ENCODE assay signal across 28 cellular contexts in genomic region chr16:85261657-85262557, GRCh38.
A peak's percentile ranks its signal among the peaks of the same experiment; 100 is the strongest.
DNase-seq lines count a peak whose midpoint lies in the region; ATAC-seq and TF ChIP-seq lines count a peak whose summit lies in the region.
"Had no signal": no experiment of that assay in that cellular context is flagged by ENCODE, and none has a peak within 500 bp of the region (broad histone marks: within the 10 kb centered on the region; RNA-seq: fewer than 3 reads in every experiment).

No MANE protein-coding gene starts in this region.

- peaks cover 28 to 47% of the 10 kb centered on the region in 2 donors for H3K4me1 Mint-ChIP-seq in stimulated activated naive B cell treated with anti-CD40 and anti-IgM and Interleukin-4, amounts not matched to agents 10 μg/mL and 1 μg/mL and 100 μg/mL, for 72 hours
- H3K4me1 Mint-ChIP-seq in natural killer cell treated with Interleukin-12 subunit alpha and Interleukin-12 subunit beta and Interleukin-15 and Interleukin-18, amount 100 ng/mL, for 72 hours (ENCODE audit: low read depth in 2 of 2): no peaks in the 10 kb centered on the region
- H3K4me1 Mint-ChIP-seq in CD4-positive, alpha-beta T cell (ENCODE audit: low read depth): peaks cover 5% of the 10 kb centered on the region
- H3K4me1 Mint-ChIP-seq: CD8-positive, alpha-beta memory T cell had no signal

- H3K27ac ChIP-seq in cardiac muscle cell (peak overlapping the region; percentile 14), SU-DHL-6 (ENCODE audit: low read depth, low read length) (peak overlapping the region; percentile 4; the same call in 1 of the 2 replicates)
- H3K27ac ChIP-seq in CD4-positive, alpha-beta T cell (ENCODE audit: low read depth, low read length): no peak overlapping the region
- H3K27ac ChIP-seq: esophagus squamous epithelium, pancreas, right atrium auricular region, transverse colon had no signal

- H3F3A ChIP-seq in SU-DHL-6 (ENCODE audit: insufficient read depth): no peaks in the 10 kb centered on the region

- ATAC-seq in left cardiac atrium: no peak
- ATAC-seq in stimulated activated naive B cell treated with anti-CD40 and anti-IgM and Interleukin-4, amounts not matched to agents 10 μg/mL and 1 μg/mL and 100 μg/mL, for 72 hours (replicated peaks): peak; percentile 55 to 59
- no peak for ATAC-seq in natural killer cell treated with Interleukin-12 subunit alpha and Interleukin-12 subunit beta and Interleukin-15 and Interleukin-18, amount 100 ng/mL, for 72 hours
- no peak for ATAC-seq in CD4-positive, alpha-beta T cell (ENCODE audit: poor library complexity)
- ATAC-seq: activated CD8-positive, alpha-beta T cell treated with anti-CD3 and anti-CD28 coated beads for 36 hours; left lobe of liver; SK-N-SH treated with all-trans-retinoic acid at 6 μM for 48 hours had no signal

- POLR2A ChIA-PET in CD4-positive, alpha-beta T cell (lab: Charles Lee): no interaction called here

- H3K9me3 ChIP-seq in cardiac muscle cell (ENCODE audit: low read depth) (no peaks in the 10 kb centered on the region), SU-DHL-6 (ENCODE audit: insufficient read depth, low read length) (no peaks in the 10 kb centered on the region)
- H3K9me3 ChIP-seq in CD4-positive, alpha-beta T cell (ENCODE audit: control insufficient read depth, low read length): no peaks in the 10 kb centered on the region
- H3K9me3 ChIP-seq: esophagus squamous epithelium, pancreas, right atrium auricular region, spleen, transverse colon had no signal

- no peaks in the 10 kb centered on the region for H3K79me2 ChIP-seq in SU-DHL-6 (ENCODE audit: insufficient read depth, low read length)

- H3K36me3 ChIP-seq in cardiac muscle cell (no peaks in the 10 kb centered on the region), SU-DHL-6 (ENCODE audit: low read length) (no peaks in the 10 kb centered on the region)
- H3K36me3 ChIP-seq: esophagus squamous epithelium, pancreas, right atrium auricular region, spleen, transverse colon had no signal

- no peaks in the 10 kb centered on the region for H3K36me3 Mint-ChIP-seq in stimulated activated naive B cell treated with anti-CD40 and anti-IgM and Interleukin-4, amounts not matched to agents 10 μg/mL and 1 μg/mL and 100 μg/mL, for 72 hours
- no peaks in the 10 kb centered on the region for H3K36me3 Mint-ChIP-seq in natural killer cell treated with Interleukin-12 subunit alpha and Interleukin-12 subunit beta and Interleukin-15 and Interleukin-18, amount 100 ng/mL, for 72 hours
- H3K36me3 Mint-ChIP-seq in CD4-positive, alpha-beta T cell (ENCODE audit: low read depth): no peaks in the 10 kb centered on the region
- H3K36me3 Mint-ChIP-seq: activated naive CD4-positive, alpha-beta T cell treated with anti-CD3 and anti-CD28 coated beads, Interleukin-2, amount 50 U/mL, for 24 hours; CD8-positive, alpha-beta memory T cell had no signal

- H3K27me3 ChIP-seq in cardiac muscle cell (no peaks in the 10 kb centered on the region), SU-DHL-6 (ENCODE audit: low read length) (no peaks in the 10 kb centered on the region)
- peaks cover 13% of the 10 kb centered on the region for H3K27me3 ChIP-seq in CD4-positive, alpha-beta T cell (ENCODE audit: control insufficient read depth, insufficient read depth, low read length)
- H3K27me3 ChIP-seq: pancreas, right atrium auricular region had no signal

- TF ChIP-seq POLR2A in erythroblast (IDR thresholded peaks at IDR 0.05; ENCODE audit: low read length): no peak

- H3K4me1 ChIP-seq in cardiac muscle cell (ENCODE audit: low read depth): peaks cover 8% of the 10 kb centered on the region
- H3K4me1 ChIP-seq: esophagus squamous epithelium, pancreas, right atrium auricular region, transverse colon had no signal

- peaks cover 34 to 38% of the 10 kb centered on the region in 2 donors for H3K27me3 Mint-ChIP-seq in stimulated activated naive B cell treated with anti-CD40 and anti-IgM and Interleukin-4, amounts not matched to agents 10 μg/mL and 1 μg/mL and 100 μg/mL, for 72 hours
- H3K27me3 Mint-ChIP-seq in natural killer cell treated with Interleukin-12 subunit alpha and Interleukin-12 subunit beta and Interleukin-15 and Interleukin-18, amount 100 ng/mL, for 72 hours: peaks cover 6 to 9% of the 10 kb centered on the region in 2 donors
- peaks cover 17% of the 10 kb centered on the region for H3K27me3 Mint-ChIP-seq in CD4-positive, alpha-beta T cell

- H2AFZ ChIP-seq in SU-DHL-6 (ENCODE audit: low read depth, low read length, severe bottlenecking): no peak overlapping the region

- H4K20me1 ChIP-seq in SU-DHL-6 (ENCODE audit: low read depth, low read length): no peaks in the 10 kb centered on the region

- DNase-seq in cardiac muscle cell (ENCODE audit: low read depth in 1 of 2, low spot score in 1 of 2) (no peak), left cardiac atrium (no peak), erythroblast (lab: John Stamatoyannopoulos, UW) (peak; percentile 61 to 77), NCI-H345 (lab: John Stamatoyannopoulos, UW) (no peak)
- DNase-seq in stimulated activated naive B cell treated with anti-CD40 and anti-IgM and Interleukin-4, amounts not matched to agents 10 μg/mL and 1 μg/mL and 100 μg/mL, for 72 hours: no peak
- no peak for DNase-seq in natural killer cell treated with Interleukin-12 subunit alpha and Interleukin-12 subunit beta and Interleukin-15 and Interleukin-18, amount 100 ng/mL, for 72 hours (ENCODE audit: low spot score)
- no peak for DNase-seq in CD4-positive, alpha-beta T cell
- DNase-seq: activated CD4-positive, CD25-positive, alpha-beta regulatory T cell; activated CD8-positive, alpha-beta T cell treated with anti-CD3 and anti-CD28 coated beads for 36 hours; aorta; cortex of kidney; DMS153; esophagus squamous epithelium; foreskin melanocyte; hippocampal formation; NCI-H1417 treated with DMSO at 0.1 percent for 48 hours; NCI-H446; pancreas; spleen; transverse colon had no signal

- H3K4me3 Mint-ChIP-seq in stimulated activated naive B cell treated with anti-CD40 and anti-IgM and Interleukin-4, amounts not matched to agents 10 μg/mL and 1 μg/mL and 100 μg/mL, for 72 hours: no peak overlapping the region
- H3K4me3 Mint-ChIP-seq in natural killer cell treated with Interleukin-12 subunit alpha and Interleukin-12 subunit beta and Interleukin-15 and Interleukin-18, amount 100 ng/mL, for 72 hours: no peak overlapping the region
- no peak overlapping the region for H3K4me3 Mint-ChIP-seq in CD4-positive, alpha-beta T cell
- H3K4me3 Mint-ChIP-seq: activated CD8-positive, alpha-beta T cell treated with anti-CD3 and anti-CD28 coated beads for 36 hours; activated naive CD4-positive, alpha-beta T cell treated with anti-CD3 and anti-CD28 coated beads, Interleukin-2, amount 50 U/mL, for 24 hours; T-helper 2 cell treated with Interferon-gamma antibody and Interleukin-4, amounts not matched to agents 5 μg/mL and 100 μg/mL, for 36 hours had no signal

- no peak overlapping the region for H3K27ac Mint-ChIP-seq in stimulated activated naive B cell treated with anti-CD40 and anti-IgM and Interleukin-4, amounts not matched to agents 10 μg/mL and 1 μg/mL and 100 μg/mL, for 72 hours
- no peak overlapping the region for H3K27ac Mint-ChIP-seq in natural killer cell treated with Interleukin-12 subunit alpha and Interleukin-12 subunit beta and Interleukin-15 and Interleukin-18, amount 100 ng/mL, for 72 hours
- no peak overlapping the region for H3K27ac Mint-ChIP-seq in CD4-positive, alpha-beta T cell
- H3K27ac Mint-ChIP-seq: activated CD8-positive, alpha-beta T cell treated with anti-CD3 and anti-CD28 coated beads for 36 hours; activated naive CD4-positive, alpha-beta T cell treated with anti-CD3 and anti-CD28 coated beads, Interleukin-2, amount 50 U/mL, for 24 hours; activated T-helper 2 cell treated with anti-CD3 and anti-CD28 coated beads, Interferon-gamma antibody, Interleukin-2, Interleukin-4, amounts not matched to agents 10 μg/mL and 5 μg/mL and 100 μg/mL, durations not matched to agents 14 hours and 24 hours and 36 hours; CD8-positive, alpha-beta memory T cell; T-helper 2 cell treated with Interferon-gamma antibody and Interleukin-4, amounts not matched to agents 5 μg/mL and 100 μg/mL, for 36 hours had no signal

- TF ChIP-seq CTCF in cardiac muscle cell (IDR thresholded peaks at IDR 0.05; ENCODE audit: low read depth, low read length) (no peak), SU-DHL-6 (IDR thresholded peaks at IDR 0.05; ENCODE audit: insufficient read depth, low read length, poor library complexity, severe bottlenecking) (no peak)
- TF ChIP-seq CTCF in CD4-positive, alpha-beta T cell (IDR thresholded peaks at IDR 0.05): no peak

- CTCF ChIA-PET in CD4-positive, alpha-beta T cell (lab: Charles Lee): no interaction called here

- intact Hi-C loops in left cardiac atrium (cut with DNase I): loop anchor here in 1 of 2 donors (10.0 kb wide), 1 partner anchor 463 kb away; no protein-coding TSS in a partner anchor
- intact Hi-C loops in CD4-positive, alpha-beta T cell (cut with DNase I, micrococcal nuclease): no loop called here

- H3K4me3 ChIP-seq in cardiac muscle cell (no peak overlapping the region), SU-DHL-6 (ENCODE audit: insufficient read depth, low read length, poor library complexity, severe bottlenecking) (no peak overlapping the region)
- H3K4me3 ChIP-seq: esophagus squamous epithelium, pancreas, right atrium auricular region, spleen, transverse colon had no signal

- H3K9ac ChIP-seq in SU-DHL-6 (ENCODE audit: low read length): no peak overlapping the region; the same call in 1 of the 2 replicates

- no peaks in the 10 kb centered on the region for H3K9me2 ChIP-seq in SU-DHL-6 (replicated peaks; ENCODE audit: insufficient read depth, low read length)

- peak overlapping the region; percentile 4 for H3K4me2 ChIP-seq in SU-DHL-6 (ENCODE audit: low read depth, low read length, poor library complexity, severe bottlenecking)

- no peaks in the 10 kb centered on the region for H3K9me3 Mint-ChIP-seq in stimulated activated naive B cell treated with anti-CD40 and anti-IgM and Interleukin-4, amounts not matched to agents 10 μg/mL and 1 μg/mL and 100 μg/mL, for 72 hours
- H3K9me3 Mint-ChIP-seq in natural killer cell treated with Interleukin-12 subunit alpha and Interleukin-12 subunit beta and Interleukin-15 and Interleukin-18, amount 100 ng/mL, for 72 hours: no peaks in the 10 kb centered on the region
- H3K9me3 Mint-ChIP-seq in CD4-positive, alpha-beta T cell: no peaks in the 10 kb centered on the region
- H3K9me3 Mint-ChIP-seq: activated CD8-positive, alpha-beta T cell treated with anti-CD3 and anti-CD28 coated beads for 36 hours; activated naive CD4-positive, alpha-beta T cell treated with anti-CD3 and anti-CD28 coated beads, Interleukin-2, amount 50 U/mL, for 24 hours; activated T-helper 2 cell treated with anti-CD3 and anti-CD28 coated beads, Interferon-gamma antibody, Interleukin-2, Interleukin-4, amounts not matched to agents 10 μg/mL and 5 μg/mL and 100 μg/mL, durations not matched to agents 14 hours and 24 hours and 36 hours; CD8-positive, alpha-beta memory T cell; T-helper 2 cell treated with Interferon-gamma antibody and Interleukin-4, amounts not matched to agents 5 μg/mL and 100 μg/mL, for 36 hours had no signal

Comparison
In these comparisons a context has a peak if more than half of its experiments do, and no peak if none do; other contexts are left out.
1. DNase-seq: peak in erythroblast (2 of 2); none in cardiac muscle cell (0 of 2), left cardiac atrium (single experiment), stimulated activated naive B cell treated with anti-CD40 and anti-IgM and Interleukin-4, amounts not matched to agents 10 μg/mL and 1 μg/mL and 100 μg/mL, for 72 hours (single experiment), natural killer cell treated with Interleukin-12 subunit alpha and Interleukin-12 subunit beta and Interleukin-15 and Interleukin-18, amount 100 ng/mL, for 72 hours (single experiment), NCI-H345 (single experiment) and CD4-positive, alpha-beta T cell (0 of 10).
2. ATAC-seq: peak in stimulated activated naive B cell treated with anti-CD40 and anti-IgM and Interleukin-4, amounts not matched to agents 10 μg/mL and 1 μg/mL and 100 μg/mL, for 72 hours (2 of 2); none in left cardiac atrium (0 of 2), natural killer cell treated with Interleukin-12 subunit alpha and Interleukin-12 subunit beta and Interleukin-15 and Interleukin-18, amount 100 ng/mL, for 72 hours (0 of 2) and CD4-positive, alpha-beta T cell (single experiment).